1 cellular context compared by ENCODE assay signal in the genomic region with DNA sequence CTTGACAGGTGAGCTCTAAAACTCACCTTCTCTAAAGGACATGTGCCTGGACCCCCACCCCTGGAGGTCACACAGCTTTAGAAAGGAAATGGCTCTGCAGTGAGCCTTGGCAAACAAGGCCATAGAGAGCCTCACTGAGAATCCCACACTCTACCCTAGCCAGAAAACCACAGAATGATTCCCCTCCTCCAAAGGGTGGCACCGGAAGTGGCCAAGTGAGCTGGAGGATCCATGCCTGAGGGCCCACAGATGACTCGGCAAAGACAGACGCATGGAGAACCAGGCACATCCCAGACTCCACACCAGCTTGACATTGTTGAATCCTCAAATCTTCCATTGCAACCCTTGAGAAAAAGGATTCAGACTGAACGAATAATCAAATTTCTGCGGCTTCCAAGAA.
TF ChIP-seq lines count a peak whose summit lies in the region.

No MANE protein-coding gene starts in this region.

TF ChIP-seq in K562, 482 proteins besides CTCF, POLR2A, EP300 and RAD21 (continued from another document):
- TF ChIP-seq, protein P1, sequence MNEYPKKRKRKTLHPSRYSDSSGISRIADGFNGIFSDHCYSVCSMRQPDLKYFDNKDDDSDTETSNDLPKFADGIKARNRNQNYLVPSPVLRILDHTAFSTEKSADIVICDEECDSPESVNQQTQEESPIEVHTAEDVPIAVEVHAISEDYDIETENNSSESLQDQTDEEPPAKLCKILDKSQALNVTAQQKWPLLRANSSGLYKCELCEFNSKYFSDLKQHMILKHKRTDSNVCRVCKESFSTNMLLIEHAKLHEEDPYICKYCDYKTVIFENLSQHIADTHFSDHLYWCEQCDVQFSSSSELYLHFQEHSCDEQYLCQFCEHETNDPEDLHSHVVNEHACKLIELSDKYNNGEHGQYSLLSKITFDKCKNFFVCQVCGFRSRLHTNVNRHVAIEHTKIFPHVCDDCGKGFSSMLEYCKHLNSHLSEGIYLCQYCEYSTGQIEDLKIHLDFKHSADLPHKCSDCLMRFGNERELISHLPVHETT (CRISPR knock-in tag; conservative IDR thresholded peaks at IDR 0.05 in 1 of 2, IDR thresholded peaks at IDR 0.05 in 1 of 2), result 0 out of 4 replicates have a peak, but pooled peaks of 1 of the 2 experiments have one; percentile 23
- peak; percentile 56 for TF ChIP-seq GABPA (tag; conservative IDR thresholded peaks at IDR 0.05; ENCODE audit: low read depth)
- peak; percentile 74 for TF ChIP-seq NFE2 (IDR thresholded peaks at IDR 0.05; ENCODE audit: low read depth)
- TF ChIP-seq, protein P2, sequence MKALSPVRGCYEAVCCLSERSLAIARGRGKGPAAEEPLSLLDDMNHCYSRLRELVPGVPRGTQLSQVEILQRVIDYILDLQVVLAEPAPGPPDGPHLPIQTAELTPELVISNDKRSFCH (CRISPR knock-in tag; IDR thresholded peaks at IDR 0.05), result no peak
- TF ChIP-seq, protein P2 (tag; IDR thresholded peaks at IDR 0.05), result no peak
- 0 out of 2 replicates have a peak, but pooled peaks have one; percentile 10 for TF ChIP-seq MAFG (tag; conservative IDR thresholded peaks at IDR 0.05)
- no peak for TF ChIP-seq PML (IDR thresholded peaks at IDR 0.05; ENCODE audit: low read length)
- TF ChIP-seq, protein P3, sequence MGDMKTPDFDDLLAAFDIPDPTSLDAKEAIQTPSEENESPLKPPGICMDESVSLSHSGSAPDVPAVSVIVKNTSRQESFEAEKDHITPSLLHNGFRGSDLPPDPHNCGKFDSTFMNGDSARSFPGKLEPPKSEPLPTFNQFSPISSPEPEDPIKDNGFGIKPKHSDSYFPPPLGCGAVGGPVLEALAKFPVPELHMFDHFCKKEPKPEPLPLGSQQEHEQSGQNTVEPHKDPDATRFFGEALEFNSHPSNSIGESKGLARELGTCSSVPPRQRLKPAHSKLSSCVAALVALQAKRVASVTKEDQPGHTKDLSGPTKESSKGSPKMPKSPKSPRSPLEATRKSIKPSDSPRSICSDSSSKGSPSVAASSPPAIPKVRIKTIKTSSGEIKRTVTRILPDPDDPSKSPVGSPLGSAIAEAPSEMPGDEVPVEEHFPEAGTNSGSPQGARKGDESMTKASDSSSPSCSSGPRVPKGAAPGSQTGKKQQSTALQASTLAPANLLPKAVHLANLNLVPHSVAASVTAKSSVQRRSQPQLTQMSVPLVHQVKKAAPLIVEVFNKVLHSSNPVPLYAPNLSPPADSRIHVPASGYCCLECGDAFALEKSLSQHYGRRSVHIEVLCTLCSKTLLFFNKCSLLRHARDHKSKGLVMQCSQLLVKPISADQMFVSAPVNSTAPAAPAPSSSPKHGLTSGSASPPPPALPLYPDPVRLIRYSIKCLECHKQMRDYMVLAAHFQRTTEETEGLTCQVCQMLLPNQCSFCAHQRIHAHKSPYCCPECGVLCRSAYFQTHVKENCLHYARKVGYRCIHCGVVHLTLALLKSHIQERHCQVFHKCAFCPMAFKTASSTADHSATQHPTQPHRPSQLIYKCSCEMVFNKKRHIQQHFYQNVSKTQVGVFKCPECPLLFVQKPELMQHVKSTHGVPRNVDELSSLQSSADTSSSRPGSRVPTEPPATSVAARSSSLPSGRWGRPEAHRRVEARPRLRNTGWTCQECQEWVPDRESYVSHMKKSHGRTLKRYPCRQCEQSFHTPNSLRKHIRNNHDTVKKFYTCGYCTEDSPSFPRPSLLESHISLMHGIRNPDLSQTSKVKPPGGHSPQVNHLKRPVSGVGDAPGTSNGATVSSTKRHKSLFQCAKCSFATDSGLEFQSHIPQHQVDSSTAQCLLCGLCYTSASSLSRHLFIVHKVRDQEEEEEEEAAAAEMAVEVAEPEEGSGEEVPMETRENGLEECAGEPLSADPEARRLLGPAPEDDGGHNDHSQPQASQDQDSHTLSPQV (IDR thresholded peaks at IDR 0.05), result 0 out of 2 replicates have a peak, but pooled peaks have one; percentile 16
TF ChIP-seq in K562: peak in this region for 7.
